ENCODE assay signal across 21 cellular contexts in genomic region chr11:72426054-72426757, GRCh38. TPM values are rescaled to one million over a fixed set of nuclear protein-coding genes. Genes with fewer than 3 reads are reported as not detected.
DNase-seq lines count a peak whose midpoint lies in the region; ATAC-seq and TF ChIP-seq lines count a peak whose summit lies in the region.
"Had no signal": no experiment of that assay in that cellular context is flagged by ENCODE, and none has a peak within 500 bp of the region (broad histone marks: within the 10 kb centered on the region; RNA-seq: fewer than 3 reads in every experiment).

No MANE protein-coding gene starts in this region.

- H3K36me3 Mint-ChIP-seq in CD4-positive, CD25-positive, alpha-beta regulatory T cell = peaks cover 41% of the 10 kb centered on the region
- H3K36me3 Mint-ChIP-seq in HFFc6 (ENCODE audit: low read depth) (peaks cover 14% of the 10 kb centered on the region), brain (peaks cover 39% of the 10 kb centered on the region), nephron progenitor cell (ENCODE audit: low read depth) (peaks cover 40% of the 10 kb centered on the region)

- H3K27ac ChIP-seq in CD4-positive, CD25-positive, alpha-beta regulatory T cell (ENCODE audit: insufficient read depth, low read length, poor library complexity, severe bottlenecking) = no peak overlapping the region
- H3K27ac ChIP-seq in foreskin keratinocyte = no peak overlapping the region
- H3K27ac ChIP-seq: thyroid gland had no signal

- peaks cover 6% of the 10 kb centered on the region for H3K36me3 ChIP-seq in CD4-positive, CD25-positive, alpha-beta regulatory T cell (ENCODE audit: control insufficient read depth, insufficient read depth, low read length)

- no peaks in the 10 kb centered on the region for H3K9me3 Mint-ChIP-seq in CD4-positive, CD25-positive, alpha-beta regulatory T cell
- no peaks in the 10 kb centered on the region for H3K9me3 Mint-ChIP-seq in HFFc6
- H3K9me3 Mint-ChIP-seq in brain = no peaks in the 10 kb centered on the region
- no peaks in the 10 kb centered on the region for H3K9me3 Mint-ChIP-seq in nephron progenitor cell
- H3K9me3 Mint-ChIP-seq: activated naive CD8-positive, alpha-beta T cell treated with anti-CD3 and anti-CD28 coated beads for 36 hours; activated T-helper 2 cell treated with anti-CD3 and anti-CD28 coated beads, Interferon-gamma antibody, Interleukin-2, Interleukin-4, amounts not matched to agents 10 μg/mL and 5 μg/mL and 100 μg/mL, durations not matched to agents 14 hours and 24 hours and 36 hours; stimulated activated naive CD8-positive, alpha-beta T cell treated with anti-CD3 and anti-CD28 coated beads, Interleukin-15, Interleukin-2, amounts not matched to agents 100 ng/mL and 50 ng/mL, for 24 hours had no signal

- TF ChIP-seq CTCF in HFFc6 (IDR thresholded peaks at IDR 0.05) (no peak), brain (conservative IDR thresholded peaks at IDR 0.05) (no peak), nephron progenitor cell (IDR thresholded peaks at IDR 0.05) (no peak), foreskin keratinocyte (conservative IDR thresholded peaks at IDR 0.05) (no peak)

- no peak for ATAC-seq in CD4-positive, CD25-positive, alpha-beta regulatory T cell (ENCODE audit: low read depth in 2 of 2)
- ATAC-seq in foreskin keratinocyte = no peak
- ATAC-seq: Panc1 had no signal

- H3K27me3 Mint-ChIP-seq in CD4-positive, CD25-positive, alpha-beta regulatory T cell = no peaks in the 10 kb centered on the region
- H3K27me3 Mint-ChIP-seq in HFFc6 (ENCODE audit: insufficient read depth) (no peaks in the 10 kb centered on the region), brain (peaks cover 5% of the 10 kb centered on the region), nephron progenitor cell (ENCODE audit: low read depth, poor library complexity) (no peaks in the 10 kb centered on the region)
- H3K27me3 Mint-ChIP-seq: activated naive CD8-positive, alpha-beta T cell treated with anti-CD3 and anti-CD28 coated beads for 36 hours; stimulated activated naive CD8-positive, alpha-beta T cell treated with anti-CD3 and anti-CD28 coated beads, Interleukin-15, Interleukin-2, amounts not matched to agents 100 ng/mL and 50 ng/mL, for 24 hours had no signal

- H3K27ac Mint-ChIP-seq in CD4-positive, CD25-positive, alpha-beta regulatory T cell = peak overlapping the region in 2 of 3 donors; percentile 34 to 77
- H3K27ac Mint-ChIP-seq in HFFc6 = peak overlapping the region; percentile 44
- peak overlapping the region in 4 of 5 experiments; percentile 17 to 71 (median 51) for H3K27ac Mint-ChIP-seq in brain
- H3K27ac Mint-ChIP-seq in nephron progenitor cell = peak overlapping the region; percentile 94
- H3K27ac Mint-ChIP-seq: activated naive CD8-positive, alpha-beta T cell treated with anti-CD3 and anti-CD28 coated beads for 36 hours; stimulated activated naive CD8-positive, alpha-beta T cell treated with anti-CD3 and anti-CD28 coated beads, Interleukin-15, Interleukin-2, amounts not matched to agents 100 ng/mL and 50 ng/mL, for 24 hours had no signal

- H3K4me3 ChIP-seq in CD4-positive, CD25-positive, alpha-beta regulatory T cell (ENCODE audit: low read depth, low read length) = no peak overlapping the region
- H3K4me3 ChIP-seq: thyroid gland had no signal

- H3K4me1 ChIP-seq in CD4-positive, CD25-positive, alpha-beta regulatory T cell (ENCODE audit: control insufficient read depth, insufficient read depth, low read length, poor library complexity, severe bottlenecking) = peaks cover 7% of the 10 kb centered on the region
- H3K4me1 ChIP-seq in foreskin keratinocyte = no peaks in the 10 kb centered on the region

- H3K9me3 ChIP-seq in CD4-positive, CD25-positive, alpha-beta regulatory T cell (ENCODE audit: control insufficient read depth in 2 of 2, low read length in 2 of 2) = no peaks in the 10 kb centered on the region
- H3K9me3 ChIP-seq: thyroid gland had no signal

- DNase-seq in CD4-positive, CD25-positive, alpha-beta regulatory T cell = no peak
- DNase-seq in HFFc6 = no peak
- peak; percentile 18 for DNase-seq in nephron progenitor cell
- DNase-seq in DMS79 (lab: John Stamatoyannopoulos, UW) = no peak
- no peak for DNase-seq in DMS153 treated with DMSO at 0.1 percent for 48 hours (lab: John Stamatoyannopoulos, UW; ENCODE audit: unreplicated experiment)
- no peak for DNase-seq in foreskin keratinocyte
- no peak for DNase-seq in NCI-H526 treated with DMSO at 0.1 percent for 48 hours (lab: John Stamatoyannopoulos, UW)
- DNase-seq: activated CD4-positive, alpha-beta T cell treated with anti-CD3 and anti-CD28 coated beads, Interleukin-2, amount 50 U/mL, for 1 hour; activated CD8-positive, alpha-beta memory T cell treated with anti-CD3 and anti-CD28 coated beads, Interleukin-2, amount 50 U/mL, for 48 hours; activated naive CD8-positive, alpha-beta T cell treated with anti-CD3 and anti-CD28 coated beads for 36 hours; effector memory CD4-positive, alpha-beta T cell; EL; kidney glomerular epithelial cell; NCI-H1436 treated with DMSO at 0.1 percent for 48 hours; NCI-H345; small intestine; thyroid gland had no signal

- no peak overlapping the region for H3K4me3 Mint-ChIP-seq in CD4-positive, CD25-positive, alpha-beta regulatory T cell
- H3K4me3 Mint-ChIP-seq in HFFc6 (no peak overlapping the region), brain (no peak overlapping the region), nephron progenitor cell (peak overlapping the region; percentile 57)
- H3K4me3 Mint-ChIP-seq: activated naive CD8-positive, alpha-beta T cell treated with anti-CD3 and anti-CD28 coated beads for 36 hours; stimulated activated naive CD8-positive, alpha-beta T cell treated with anti-CD3 and anti-CD28 coated beads, Interleukin-15, Interleukin-2, amounts not matched to agents 100 ng/mL and 50 ng/mL, for 24 hours had no signal

- peaks cover 17 to 46% (median 28%) of the 10 kb centered on the region in 4 donors for H3K4me1 Mint-ChIP-seq in CD4-positive, CD25-positive, alpha-beta regulatory T cell
- H3K4me1 Mint-ChIP-seq in HFFc6 (ENCODE audit: low read depth) (peaks cover 23% of the 10 kb centered on the region), brain (peaks cover 30% of the 10 kb centered on the region), nephron progenitor cell (peaks cover 59% of the 10 kb centered on the region)

- no peaks in the 10 kb centered on the region for H3K27me3 ChIP-seq in CD4-positive, CD25-positive, alpha-beta regulatory T cell (ENCODE audit: control insufficient read depth, insufficient read depth, low read length)
- no peaks in the 10 kb centered on the region for H3K27me3 ChIP-seq in foreskin keratinocyte
- H3K27me3 ChIP-seq: thyroid gland had no signal

RNA-seq across cellular contexts. Expression of gene CLPB, which starts 8.1 kb away (rescaled TPM):
- 14.7 TPM for total RNA-seq in CD4-positive, CD25-positive, alpha-beta regulatory T cell
- 1 to 10 TPM; 3.8 to 8.0 (median 5.0) TPM for polyA plus RNA-seq in CD4-positive, CD25-positive, alpha-beta regulatory T cell
- 10 to 100 TPM; 25.7 to 31.1 (median 27.1) TPM for total RNA-seq in HFFc6 (2021; fragmentation: NEBNext Ultra II Directional; extraction: Animal tissue kit (Norgen Biotek cat#: 25700))
- polyA plus RNA-seq in brain (ENCODE audit: insufficient read depth, low read depth, low replicate concordance) = 28.6 TPM
- 26.7 and 28.4 TPM in 2 replicates for total RNA-seq in foreskin keratinocyte
- polyA plus RNA-seq in foreskin keratinocyte = 15.5 and 17.3 TPM in 2 replicates

Comparison
In these comparisons a context has a peak if more than half of its experiments do, and no peak if none do; other contexts are left out.
1. H3K27ac Mint-ChIP-seq: peak in every context shown above with its lines; median percentile 94 in nephron progenitor cell; 56 in CD4-positive, CD25-positive, alpha-beta regulatory T cell; 51 in brain; 44 in HFFc6.